In genomic region chr10:83677795-83678194, GRCh38 we compare ENCODE assay signal across 16 cellular contexts.
DNase-seq lines count a peak whose midpoint lies in the region; ATAC-seq and TF ChIP-seq lines count a peak whose summit lies in the region.
"Had no signal": no experiment of that assay in that cellular context is flagged by ENCODE, and none has a peak within 500 bp of the region (broad histone marks: within the 10 kb centered on the region; RNA-seq: fewer than 3 reads in every experiment).

No MANE protein-coding gene starts in this region.

- DNase-seq in ELF-1 (ENCODE audit: low read depth, low spot score) (peak; percentile 19), HT1080 (ENCODE audit: low read depth) (peak; percentile 23), fibroblast of pulmonary artery (ENCODE audit: low read depth) (peak; percentile 4), kidney tubule cell (ENCODE audit: low spot score) (no peak), NCI-H1694 treated with DMSO at 0.1 percent for 48 hours (lab: John Stamatoyannopoulos, UW) (no peak)
- DNase-seq: activated naive CD4-positive, alpha-beta T cell treated with anti-CD3 and anti-CD28 coated beads, Interleukin-2, amount 50 U/mL, for 16 hours; caudate nucleus; DMS79 treated with DMSO at 0.1 percent for 48 hours; kidney glomerular epithelial cell; naive B cell; NCI-H187; SJCRH30; stimulated activated naive CD8-positive, alpha-beta T cell treated with anti-CD3 and anti-CD28 coated beads, Interleukin-15, Interleukin-2, amounts not matched to agents 100 U/mL and 50 U/mL, for 24 hours had no signal

- peak; percentile 25 for ATAC-seq in GM18870 (IDR thresholded peaks at IDR 0.05; ENCODE audit: unreplicated experiment)
- no peak for ATAC-seq in HG03460 (IDR thresholded peaks at IDR 0.05; ENCODE audit: unreplicated experiment)
- ATAC-seq in HG03521 (IDR thresholded peaks at IDR 0.05; ENCODE audit: unreplicated experiment) = no peak
- ATAC-seq: stimulated activated naive CD8-positive, alpha-beta T cell treated with anti-CD3 and anti-CD28 coated beads, Interleukin-15, Interleukin-2, amounts not matched to agents 100 U/mL and 50 U/mL, for 24 hours had no signal

- TF ChIP-seq CTCF in fibroblast of pulmonary artery (IDR thresholded peaks at IDR 0.05; ENCODE audit: low read length, missing control alignments) = no peak

- H3K4me3 ChIP-seq in fibroblast of pulmonary artery (replicated peaks; ENCODE audit: low read depth, low read length) = no peak overlapping the region
- H3K4me3 ChIP-seq: SJCRH30 had no signal

Comparison
In these comparisons a context has a peak if more than half of its experiments do, and no peak if none do; other contexts are left out.
1. DNase-seq: peak in ELF-1 (single experiment), HT1080 (single experiment) and fibroblast of pulmonary artery (single experiment); none in kidney tubule cell (single experiment) and NCI-H1694 treated with DMSO at 0.1 percent for 48 hours (single experiment).